37 cellular contexts compared by ENCODE assay signal in genomic region chr20:55038684-55039083, GRCh38.
"Had no signal": no experiment of that assay in that cellular context is flagged by ENCODE, and none has a peak within 500 bp of the region (broad histone marks: within the 10 kb centered on the region; RNA-seq: fewer than 3 reads in every experiment).

No MANE protein-coding gene starts in this region.

- H3K27ac Mint-ChIP-seq: activated B cell treated with CpG ODN at 0.5 μM for 24 hours; activated CD4-positive, alpha-beta memory T cell treated with anti-CD3 and anti-CD28 coated beads for 36 hours; activated CD4-positive, alpha-beta T cell treated with anti-CD3 and anti-CD28 coated beads, Interleukin-2, amount 10 ng/mL, durations not matched to agents 24 days and 14 days; activated CD8-positive, alpha-beta T cell treated with anti-CD3 and anti-CD28 coated beads for 36 hours; activated naive CD4-positive, alpha-beta T cell treated with anti-CD3 and anti-CD28 coated beads for 36 hours; activated naive CD4-positive, alpha-beta T cell treated with anti-CD3 and anti-CD28 coated beads, Interleukin-2, amount 50 U/mL, for 72 hours; activated naive CD8-positive, alpha-beta T cell treated with anti-CD3 and anti-CD28 coated beads for 36 hours; activated T-cell treated with anti-CD3 and anti-CD28 coated beads, Interleukin-2, amount 50 U/mL, for 72 hours; activated T-helper 1 cell treated with anti-CD3 and anti-CD28 coated beads, Interleukin-12 subunit alpha, Interleukin-12 subunit beta, Interleukin-2, Interleukin-4 antibody, amounts not matched to agents 30 ng/mL and 10 ng/mL and 1 ng/mL, durations not matched to agents 14 hours and 24 hours and 36 hours; activated T-helper 17 cell treated with anti-CD3 and anti-CD28 coated beads, Interleukin-2, amount 50 U/mL, for 72 hours; T-helper 1 cell treated with Interleukin-12 subunit alpha and Interleukin-12 subunit beta and Interleukin-4 antibody, amounts not matched to agents 30 μg/mL and 1 μg/mL, for 36 hours; T-helper 2 cell treated with Interferon-gamma antibody and Interleukin-4, amounts not matched to agents 5 μg/mL and 100 μg/mL, for 36 hours had no signal

- H3K4me1 Mint-ChIP-seq: activated B cell treated with CpG ODN at 0.5 μM for 24 hours; activated CD4-positive, alpha-beta T cell treated with anti-CD3 and anti-CD28 coated beads, Interleukin-2, amount 10 ng/mL, durations not matched to agents 24 days and 14 days; activated naive CD8-positive, alpha-beta T cell treated with anti-CD3 and anti-CD28 coated beads for 36 hours; activated T-helper 17 cell treated with anti-CD3 and anti-CD28 coated beads, Interleukin-2, amount 50 U/mL, for 72 hours had no signal

- H3K4me3 Mint-ChIP-seq: activated B cell treated with CpG ODN at 0.5 μM for 24 hours; activated CD4-positive, alpha-beta memory T cell treated with anti-CD3 and anti-CD28 coated beads for 36 hours; activated CD4-positive, alpha-beta T cell treated with anti-CD3 and anti-CD28 coated beads, Interleukin-2, amount 10 ng/mL, durations not matched to agents 24 days and 14 days; activated CD8-positive, alpha-beta T cell treated with anti-CD3 and anti-CD28 coated beads for 36 hours; activated naive CD4-positive, alpha-beta T cell treated with anti-CD3 and anti-CD28 coated beads for 36 hours; activated naive CD8-positive, alpha-beta T cell treated with anti-CD3 and anti-CD28 coated beads for 36 hours; activated T-cell treated with anti-CD3 and anti-CD28 coated beads, Interleukin-2, amount 50 U/mL, for 4 hours; activated T-cell treated with anti-CD3 and anti-CD28 coated beads, Interleukin-2, amount 50 U/mL, for 72 hours; activated T-helper 1 cell treated with anti-CD3 and anti-CD28 coated beads, Interleukin-12 subunit alpha, Interleukin-12 subunit beta, Interleukin-2, Interleukin-4 antibody, amounts not matched to agents 30 ng/mL and 10 ng/mL and 1 ng/mL, durations not matched to agents 14 hours and 24 hours and 36 hours; activated T-helper 17 cell treated with anti-CD3 and anti-CD28 coated beads, Interleukin-2, amount 50 U/mL, for 72 hours; T-helper 1 cell treated with Interleukin-12 subunit alpha and Interleukin-12 subunit beta and Interleukin-4 antibody, amounts not matched to agents 30 μg/mL and 1 μg/mL, for 36 hours; T-helper 2 cell treated with Interferon-gamma antibody and Interleukin-4, amounts not matched to agents 5 μg/mL and 100 μg/mL, for 36 hours had no signal

- H3K36me3 ChIP-seq: adrenal gland, brain microvascular endothelial cell, breast epithelium had no signal

- H3K27me3 ChIP-seq: adrenal gland, body of pancreas, brain microvascular endothelial cell, breast epithelium had no signal

- H3K9me3 ChIP-seq: adrenal gland, body of pancreas, breast epithelium had no signal

- H3K9me3 Mint-ChIP-seq: activated naive CD8-positive, alpha-beta T cell treated with anti-CD3 and anti-CD28 coated beads for 36 hours had no signal

- H3K27me3 Mint-ChIP-seq: activated B cell treated with CpG ODN at 0.5 μM for 24 hours; activated CD4-positive, alpha-beta memory T cell treated with anti-CD3 and anti-CD28 coated beads for 36 hours; activated CD4-positive, alpha-beta T cell treated with anti-CD3 and anti-CD28 coated beads, Interleukin-2, amount 10 ng/mL, durations not matched to agents 24 days and 14 days; activated CD8-positive, alpha-beta T cell treated with anti-CD3 and anti-CD28 coated beads for 36 hours; activated naive CD8-positive, alpha-beta T cell treated with anti-CD3 and anti-CD28 coated beads for 36 hours; activated T-helper 17 cell treated with anti-CD3 and anti-CD28 coated beads, Interleukin-2, amount 50 U/mL, for 72 hours had no signal

- ATAC-seq: activated CD8-positive, alpha-beta T cell treated with anti-CD3 and anti-CD28 coated beads for 36 hours; activated naive CD4-positive, alpha-beta T cell treated with anti-CD3 and anti-CD28 coated beads, Interleukin-2, amount 50 U/mL, for 72 hours; activated T-cell treated with anti-CD3 and anti-CD28 coated beads, Interleukin-2, amount 50 U/mL, for 4 hours; activated T-cell treated with anti-CD3 and anti-CD28 coated beads, Interleukin-2, amount 50 U/mL, for 72 hours; activated T-helper 17 cell treated with anti-CD3 and anti-CD28 coated beads, Interleukin-2, amount 50 U/mL, for 72 hours; body of pancreas had no signal

- FAIRE-seq: astrocyte, TTC549 had no signal

- H3K4me1 ChIP-seq: adrenal gland, body of pancreas, breast epithelium had no signal

- H3K4me3 ChIP-seq: adrenal gland, body of pancreas, breast epithelium had no signal

- DNase-seq: activated B cell treated with CpG ODN at 0.5 μM for 24 hours; activated CD4-positive, alpha-beta memory T cell treated with anti-CD3 and anti-CD28 coated beads for 36 hours; activated CD4-positive, alpha-beta T cell treated with anti-CD3 and anti-CD28 coated beads for 4 hours; activated CD4-positive, alpha-beta T cell treated with anti-CD3 and anti-CD28 coated beads, Interleukin-2, amount 10 ng/mL, durations not matched to agents 24 days and 14 days; activated CD4-positive, alpha-beta T cell treated with anti-CD3 and anti-CD28 coated beads, Interleukin-2, amount 50 U/mL, for 1 hour; activated CD4-positive, alpha-beta T cell treated with anti-CD3 and anti-CD28 coated beads, Interleukin-2, amount 50 U/mL, for 4 hours; activated CD4-positive, CD25-positive, alpha-beta regulatory T cell treated with anti-CD3 and anti-CD28 coated beads, Interleukin-2, amount 50 U/mL, for 72 hours; activated CD8-positive, alpha-beta memory T cell treated with anti-CD3 and anti-CD28 coated beads, Interleukin-2, amount 50 U/mL, for 4 hours; activated CD8-positive, alpha-beta T cell treated with anti-CD3 and anti-CD28 coated beads for 36 hours; activated effector memory CD4-positive, alpha-beta T cell treated with anti-CD3 and anti-CD28 coated beads, Interleukin-2, amount 50 U/mL, for 16 hours; activated gamma-delta T cell treated with Interleukin-2 at 50 U/mL for 16 hours; activated naive CD4-positive, alpha-beta T cell; activated naive CD4-positive, alpha-beta T cell treated with anti-CD3 and anti-CD28 coated beads for 36 hours; activated naive CD4-positive, alpha-beta T cell treated with anti-CD3 and anti-CD28 coated beads, Interleukin-2, amount 50 U/mL, for 16 hours; activated naive CD8-positive, alpha-beta T cell treated with anti-CD3 and anti-CD28 coated beads for 36 hours; activated T-cell treated with anti-CD3 and anti-CD28 coated beads for 4 hours; activated T-cell treated with anti-CD3 and anti-CD28 coated beads, Interleukin-2, amount 50 U/mL, for 1 hour; activated T-cell treated with anti-CD3 and anti-CD28 coated beads, Interleukin-2, amount 50 U/mL, for 4 hours; activated T-cell treated with anti-CD3 and anti-CD28 coated beads, Interleukin-2, amount 50 U/mL, for 72 hours; adrenal gland; amniotic stem cell; aorta; body of pancreas; brain microvascular endothelial cell; central memory CD4-positive, alpha-beta T cell; T-helper 1 cell; T-helper 2 cell; T-helper 9 cell had no signal

- H3K36me3 Mint-ChIP-seq: activated CD4-positive, alpha-beta memory T cell treated with anti-CD3 and anti-CD28 coated beads for 36 hours; activated naive CD8-positive, alpha-beta T cell treated with anti-CD3 and anti-CD28 coated beads for 36 hours had no signal

- H3K27ac ChIP-seq: adrenal gland, body of pancreas, brain microvascular endothelial cell, breast epithelium, VCaP had no signal
